ENCODE assay signal across 1 cellular context in the genomic region with DNA sequence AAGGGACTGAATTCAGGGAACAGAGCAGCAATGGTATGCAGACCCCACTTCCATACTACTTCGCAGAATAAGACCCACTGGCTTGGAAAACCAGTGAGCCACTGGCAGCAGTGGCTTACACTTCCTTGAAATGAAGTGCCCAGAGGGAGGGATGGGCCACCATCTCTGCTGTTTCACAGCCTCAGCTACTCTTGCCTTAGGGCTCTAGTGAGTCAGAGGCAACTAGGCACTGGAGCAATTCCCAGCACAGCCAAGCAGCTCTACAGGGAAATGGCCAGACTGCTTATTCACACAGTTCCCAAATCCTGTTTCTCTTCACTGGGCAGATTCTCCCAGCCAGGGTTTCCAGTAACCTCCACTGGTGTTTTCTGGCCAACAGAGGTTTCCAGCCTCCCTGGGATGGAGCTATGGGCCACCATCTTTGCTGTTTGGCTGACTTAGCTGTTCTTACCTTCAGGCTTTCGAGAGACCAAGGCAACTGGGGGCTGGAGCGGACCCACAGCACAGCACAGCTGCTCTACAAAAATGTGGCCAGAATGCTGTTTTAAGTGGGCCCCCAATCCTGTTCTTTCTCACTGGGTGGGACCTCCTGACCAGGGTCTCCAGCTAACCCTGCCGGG.
TF ChIP-seq lines count a peak whose summit lies in the region.

No MANE protein-coding gene starts in this region.

TF ChIP-seq in GM23338, 12 proteins besides CTCF, POLR2A, EP300 and RAD21 (continued from another document):
- TF ChIP-seq, protein P1, sequence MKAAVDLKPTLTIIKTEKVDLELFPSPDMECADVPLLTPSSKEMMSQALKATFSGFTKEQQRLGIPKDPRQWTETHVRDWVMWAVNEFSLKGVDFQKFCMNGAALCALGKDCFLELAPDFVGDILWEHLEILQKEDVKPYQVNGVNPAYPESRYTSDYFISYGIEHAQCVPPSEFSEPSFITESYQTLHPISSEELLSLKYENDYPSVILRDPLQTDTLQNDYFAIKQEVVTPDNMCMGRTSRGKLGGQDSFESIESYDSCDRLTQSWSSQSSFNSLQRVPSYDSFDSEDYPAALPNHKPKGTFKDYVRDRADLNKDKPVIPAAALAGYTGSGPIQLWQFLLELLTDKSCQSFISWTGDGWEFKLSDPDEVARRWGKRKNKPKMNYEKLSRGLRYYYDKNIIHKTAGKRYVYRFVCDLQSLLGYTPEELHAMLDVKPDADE (IDR thresholded peaks at IDR 0.05), result no peak
- TF ChIP-seq, protein P2, sequence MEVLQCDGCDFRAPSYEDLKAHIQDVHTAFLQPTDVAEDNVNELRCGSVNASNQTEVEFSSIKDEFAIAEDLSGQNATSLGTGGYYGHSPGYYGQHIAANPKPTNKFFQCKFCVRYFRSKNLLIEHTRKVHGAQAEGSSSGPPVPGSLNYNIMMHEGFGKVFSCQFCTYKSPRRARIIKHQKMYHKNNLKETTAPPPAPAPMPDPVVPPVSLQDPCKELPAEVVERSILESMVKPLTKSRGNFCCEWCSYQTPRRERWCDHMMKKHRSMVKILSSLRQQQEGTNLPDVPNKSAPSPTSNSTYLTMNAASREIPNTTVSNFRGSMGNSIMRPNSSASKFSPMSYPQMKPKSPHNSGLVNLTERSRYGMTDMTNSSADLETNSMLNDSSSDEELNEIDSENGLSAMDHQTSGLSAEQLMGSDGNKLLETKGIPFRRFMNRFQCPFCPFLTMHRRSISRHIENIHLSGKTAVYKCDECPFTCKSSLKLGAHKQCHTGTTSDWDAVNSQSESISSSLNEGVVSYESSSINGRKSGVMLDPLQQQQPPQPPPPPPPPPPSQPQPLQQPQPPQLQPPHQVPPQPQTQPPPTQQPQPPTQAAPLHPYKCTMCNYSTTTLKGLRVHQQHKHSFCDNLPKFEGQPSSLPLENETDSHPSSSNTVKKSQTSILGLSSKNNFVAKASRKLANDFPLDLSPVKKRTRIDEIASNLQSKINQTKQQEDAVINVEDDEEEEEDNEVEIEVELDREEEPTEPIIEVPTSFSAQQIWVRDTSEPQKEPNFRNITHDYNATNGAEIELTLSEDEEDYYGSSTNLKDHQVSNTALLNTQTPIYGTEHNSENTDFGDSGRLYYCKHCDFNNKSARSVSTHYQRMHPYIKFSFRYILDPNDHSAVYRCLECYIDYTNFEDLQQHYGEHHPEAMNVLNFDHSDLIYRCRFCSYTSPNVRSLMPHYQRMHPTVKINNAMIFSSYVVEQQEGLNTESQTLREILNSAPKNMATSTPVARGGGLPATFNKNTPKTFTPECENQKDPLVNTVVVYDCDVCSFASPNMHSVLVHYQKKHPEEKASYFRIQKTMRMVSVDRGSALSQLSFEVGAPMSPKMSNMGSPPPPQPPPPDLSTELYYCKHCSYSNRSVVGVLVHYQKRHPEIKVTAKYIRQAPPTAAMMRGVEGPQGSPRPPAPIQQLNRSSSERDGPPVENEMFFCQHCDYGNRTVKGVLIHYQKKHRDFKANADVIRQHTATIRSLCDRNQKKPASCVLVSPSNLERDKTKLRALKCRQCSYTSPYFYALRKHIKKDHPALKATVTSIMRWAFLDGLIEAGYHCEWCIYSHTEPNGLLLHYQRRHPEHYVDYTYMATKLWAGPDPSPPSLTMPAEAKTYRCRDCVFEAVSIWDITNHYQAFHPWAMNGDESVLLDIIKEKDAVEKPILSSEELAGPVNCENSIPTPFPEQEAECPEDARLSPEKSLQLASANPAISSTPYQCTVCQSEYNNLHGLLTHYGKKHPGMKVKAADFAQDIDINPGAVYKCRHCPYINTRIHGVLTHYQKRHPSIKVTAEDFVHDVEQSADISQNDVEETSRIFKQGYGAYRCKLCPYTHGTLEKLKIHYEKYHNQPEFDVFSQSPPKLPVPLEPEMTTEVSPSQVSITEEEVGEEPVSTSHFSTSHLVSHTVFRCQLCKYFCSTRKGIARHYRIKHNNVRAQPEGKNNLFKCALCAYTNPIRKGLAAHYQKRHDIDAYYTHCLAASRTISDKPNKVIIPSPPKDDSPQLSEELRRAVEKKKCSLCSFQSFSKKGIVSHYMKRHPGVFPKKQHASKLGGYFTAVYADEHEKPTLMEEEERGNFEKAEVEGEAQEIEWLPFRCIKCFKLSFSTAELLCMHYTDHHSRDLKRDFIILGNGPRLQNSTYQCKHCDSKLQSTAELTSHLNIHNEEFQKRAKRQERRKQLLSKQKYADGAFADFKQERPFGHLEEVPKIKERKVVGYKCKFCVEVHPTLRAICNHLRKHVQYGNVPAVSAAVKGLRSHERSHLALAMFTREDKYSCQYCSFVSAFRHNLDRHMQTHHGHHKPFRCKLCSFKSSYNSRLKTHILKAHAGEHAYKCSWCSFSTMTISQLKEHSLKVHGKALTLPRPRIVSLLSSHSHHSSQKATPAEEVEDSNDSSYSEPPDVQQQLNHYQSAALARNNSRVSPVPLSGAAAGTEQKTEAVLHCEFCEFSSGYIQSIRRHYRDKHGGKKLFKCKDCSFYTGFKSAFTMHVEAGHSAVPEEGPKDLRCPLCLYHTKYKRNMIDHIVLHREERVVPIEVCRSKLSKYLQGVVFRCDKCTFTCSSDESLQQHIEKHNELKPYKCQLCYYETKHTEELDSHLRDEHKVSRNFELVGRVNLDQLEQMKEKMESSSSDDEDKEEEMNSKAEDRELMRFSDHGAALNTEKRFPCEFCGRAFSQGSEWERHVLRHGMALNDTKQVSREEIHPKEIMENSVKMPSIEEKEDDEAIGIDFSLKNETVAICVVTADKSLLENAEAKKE (CRISPR knock-in tag; IDR thresholded peaks at IDR 0.05), result no peak
- TF ChIP-seq EZH2phosphoT487 (IDR thresholded peaks at IDR 0.05; ENCODE audit: unreplicated experiment), result no peak
- TF ChIP-seq CREB1 (CRISPR knock-in tag; IDR thresholded peaks at IDR 0.05; ENCODE audit: low read depth), result no peak
- TF ChIP-seq, protein P3, sequence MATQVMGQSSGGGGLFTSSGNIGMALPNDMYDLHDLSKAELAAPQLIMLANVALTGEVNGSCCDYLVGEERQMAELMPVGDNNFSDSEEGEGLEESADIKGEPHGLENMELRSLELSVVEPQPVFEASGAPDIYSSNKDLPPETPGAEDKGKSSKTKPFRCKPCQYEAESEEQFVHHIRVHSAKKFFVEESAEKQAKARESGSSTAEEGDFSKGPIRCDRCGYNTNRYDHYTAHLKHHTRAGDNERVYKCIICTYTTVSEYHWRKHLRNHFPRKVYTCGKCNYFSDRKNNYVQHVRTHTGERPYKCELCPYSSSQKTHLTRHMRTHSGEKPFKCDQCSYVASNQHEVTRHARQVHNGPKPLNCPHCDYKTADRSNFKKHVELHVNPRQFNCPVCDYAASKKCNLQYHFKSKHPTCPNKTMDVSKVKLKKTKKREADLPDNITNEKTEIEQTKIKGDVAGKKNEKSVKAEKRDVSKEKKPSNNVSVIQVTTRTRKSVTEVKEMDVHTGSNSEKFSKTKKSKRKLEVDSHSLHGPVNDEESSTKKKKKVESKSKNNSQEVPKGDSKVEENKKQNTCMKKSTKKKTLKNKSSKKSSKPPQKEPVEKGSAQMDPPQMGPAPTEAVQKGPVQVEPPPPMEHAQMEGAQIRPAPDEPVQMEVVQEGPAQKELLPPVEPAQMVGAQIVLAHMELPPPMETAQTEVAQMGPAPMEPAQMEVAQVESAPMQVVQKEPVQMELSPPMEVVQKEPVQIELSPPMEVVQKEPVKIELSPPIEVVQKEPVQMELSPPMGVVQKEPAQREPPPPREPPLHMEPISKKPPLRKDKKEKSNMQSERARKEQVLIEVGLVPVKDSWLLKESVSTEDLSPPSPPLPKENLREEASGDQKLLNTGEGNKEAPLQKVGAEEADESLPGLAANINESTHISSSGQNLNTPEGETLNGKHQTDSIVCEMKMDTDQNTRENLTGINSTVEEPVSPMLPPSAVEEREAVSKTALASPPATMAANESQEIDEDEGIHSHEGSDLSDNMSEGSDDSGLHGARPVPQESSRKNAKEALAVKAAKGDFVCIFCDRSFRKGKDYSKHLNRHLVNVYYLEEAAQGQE (IDR thresholded peaks at IDR 0.05; ENCODE audit: unreplicated experiment), result no peak
TF ChIP-seq in GM23338: peak in this region for 0.
